24 cellular contexts compared by ENCODE assay signal in the genomic region with DNA sequence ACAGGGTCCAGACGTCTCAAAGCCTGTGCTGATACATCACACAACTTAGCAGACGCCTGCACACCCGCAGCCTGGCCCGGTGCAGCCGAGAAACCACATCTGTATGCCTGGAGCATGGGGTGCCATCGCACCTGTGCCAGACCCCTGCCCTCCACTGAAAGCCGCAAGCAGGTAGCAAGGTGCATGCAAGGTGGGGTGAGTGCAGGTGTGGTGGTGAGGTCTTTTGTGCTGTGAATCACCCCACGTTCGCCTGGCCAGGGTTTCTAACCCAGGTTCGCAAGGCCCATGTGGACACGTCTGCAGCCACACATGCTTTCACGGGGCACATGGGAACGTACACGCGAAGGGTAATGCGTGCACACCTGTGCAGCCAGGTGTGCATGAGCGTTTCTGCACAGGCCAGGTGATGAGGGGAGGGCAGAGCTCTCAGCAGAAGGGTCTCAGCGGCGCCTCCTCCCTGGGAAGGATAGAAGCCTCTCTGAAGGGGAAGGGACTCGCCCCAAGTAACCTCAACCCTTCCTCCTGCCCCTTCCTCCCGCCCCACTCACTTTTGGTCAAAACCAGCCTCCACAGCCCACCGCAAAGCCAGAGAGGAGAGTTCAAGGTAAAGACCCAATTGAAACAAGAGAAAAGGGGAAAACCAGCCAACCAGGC. TPM values are rescaled to one million over a fixed set of nuclear protein-coding genes. Genes with fewer than 3 reads are reported as not detected.
DNase-seq lines count a peak whose midpoint lies in the region; FAIRE-seq and TF ChIP-seq lines count a peak whose summit lies in the region.
"Had no signal": no experiment of that assay in that cellular context is flagged by ENCODE, and none has a peak within 500 bp of the region (broad histone marks: within the 10 kb centered on the region; RNA-seq: fewer than 3 reads in every experiment).

No MANE protein-coding gene starts in this region.

- POLR2A ChIA-PET in H1 (lab: Charles Lee; ENCODE audit: partially characterized antibody): interaction anchor here (2.5 to 7.4 kb wide), 2 partner anchors 179 to 184 kb away, joined by 8 to 67 read pairs; partner anchors contain the start of gene RPL3

- no peak for TF ChIP-seq RAD21 in H1 (IDR thresholded peaks at IDR 0.05 in 1 of 2, conservative IDR thresholded peaks at IDR 0.05 in 1 of 2; ENCODE audit: low read depth in 2 of 2, low read length in 2 of 2)

- no peak overlapping the region for H3K27ac ChIP-seq in Peyer's patch
- H3K27ac ChIP-seq in H1 (ENCODE audit: low read depth, low read length): no peak overlapping the region
- no peak overlapping the region for H3K27ac ChIP-seq in osteoblast (ENCODE audit: low read depth, low read length)
- no peak overlapping the region for H3K27ac ChIP-seq in left ventricle myocardium inferior (replicated peaks)
- H3K27ac ChIP-seq in breast epithelium: no peak overlapping the region
- no peak overlapping the region for H3K27ac ChIP-seq in testis
- H3K27ac ChIP-seq: PC-9 had no signal

- no peak overlapping the region for H4K91ac ChIP-seq in H1 (replicated peaks; ENCODE audit: insufficient read length, low read length)

- H2AFZ ChIP-seq in H1 (ENCODE audit: low read length) (no peak overlapping the region), osteoblast (ENCODE audit: low read length) (no peak overlapping the region)
- H2AFZ ChIP-seq: PC-9 had no signal

- no peak overlapping the region for H2BK120ac ChIP-seq in H1 (replicated peaks; ENCODE audit: low read depth, low read length)

- CTCF ChIA-PET in H1 (lab: Charles Lee; ENCODE audit: partially characterized antibody): interaction anchor here (0.5 to 5.1 kb wide), 11 partner anchors 8 to 408 kb away, joined by 3 to 47 read pairs (median 6); no protein-coding TSS in a partner anchor

- peak; percentile 2 for DNase-seq in AG20443 (ENCODE audit: low spot score)
- peak in 2 of 3 donors; percentile 30 to 42 for DNase-seq in Peyer's patch
- no peak for DNase-seq in H1 (ENCODE audit: low read depth in 1 of 2, low spot score in 2 of 2)
- DNase-seq in osteoblast (ENCODE audit: insufficient read length, low spot score, missing footprints): peak; percentile 64
- DNase-seq in left ventricle myocardium inferior: no peak
- DNase-seq in breast epithelium (ENCODE audit: low spot score in 2 of 2): no peak
- no peak for DNase-seq in testis
- DNase-seq in NCI-H1694 (lab: John Stamatoyannopoulos, UW): no peak
- DNase-seq: 8988T; ACHN; CD4-positive, CD25-positive, alpha-beta regulatory T cell; Kasumi-1; NCI-H2081; NCI-H2227 treated with DMSO at 0.1 percent for 48 hours; NCI-H526 treated with DMSO at 0.1 percent for 48 hours; PC-9; RPMI8226; SHP77 had no signal

- H2BK20ac ChIP-seq in H1 (ENCODE audit: low read length): 0 out of 2 replicates have a peak overlapping the region, but pooled peaks have one; percentile 17

- H3K9me3 ChIP-seq in Peyer's patch (no peaks in the 10 kb centered on the region), H1 (ENCODE audit: insufficient read depth in 2 of 2, low read depth in 1 of 2, low read length in 1 of 2) (0 out of 4 replicates have a peak, but pooled peaks cover 0 to 3% of the 10 kb centered on the region in 2 experiments), osteoblast (ENCODE audit: low read depth, low read length) (no peaks in the 10 kb centered on the region), left ventricle myocardium inferior (replicated peaks) (no peaks in the 10 kb centered on the region), breast epithelium (no peaks in the 10 kb centered on the region), testis (no peaks in the 10 kb centered on the region)

- H3K14ac ChIP-seq in H1 (ENCODE audit: insufficient read length): no peak overlapping the region

- intact Hi-C loops in left ventricle myocardium inferior (cut with micrococcal nuclease): no loop called here
- intact Hi-C loops in breast epithelium (cut with DNase I; ENCODE audit: low total_unique reads): no loop called here
- intact Hi-C loops in testis (cut with DNase I; ENCODE audit: low total_unique reads): no loop called here

- no peak for TF ChIP-seq EP300 in H1 (IDR thresholded peaks at IDR 0.05; ENCODE audit: borderline replicate concordance in 1 of 2, low read depth in 2 of 2, low read length in 2 of 2)

- no peaks in the 10 kb centered on the region for H3K79me1 ChIP-seq in H1 (ENCODE audit: low read depth, low read length)

- peaks cover 0 to 17% (median 0%) of the 10 kb centered on the region in 3 donors for H3K36me3 ChIP-seq in Peyer's patch
- H3K36me3 ChIP-seq in H1 (ENCODE audit: control insufficient read depth in 2 of 4, insufficient read depth in 4 of 4, low read length in 3 of 4): no peaks in the 10 kb centered on the region
- no peaks in the 10 kb centered on the region for H3K36me3 ChIP-seq in osteoblast (ENCODE audit: insufficient read depth, low read length)
- H3K36me3 ChIP-seq in left ventricle myocardium inferior: peaks cover 23% of the 10 kb centered on the region
- no peaks in the 10 kb centered on the region for H3K36me3 ChIP-seq in breast epithelium
- no peaks in the 10 kb centered on the region for H3K36me3 ChIP-seq in testis (ENCODE audit: low read depth, missing control alignments)

- H3K9ac ChIP-seq in H1 (replicated peaks in 1 of 4; ENCODE audit: extremely low read depth in 1 of 4, low read depth in 3 of 4, low read length in 3 of 4): no peak overlapping the region

- H2BK15ac ChIP-seq in H1 (ENCODE audit: low read length): 0 out of 2 replicates have a peak overlapping the region, but pooled peaks have one; percentile 0

- H3K4me3 ChIP-seq in Peyer's patch (no peak overlapping the region), H1 (ENCODE audit: extremely low read depth in 1 of 4, insufficient read depth in 2 of 4, low read depth in 3 of 4, low read length in 4 of 4) (no peak overlapping the region), osteoblast (ENCODE audit: insufficient read depth, low read length) (no peak overlapping the region), left ventricle myocardium inferior (no peak overlapping the region), breast epithelium (no peak overlapping the region), testis (no peak overlapping the region)
- H3K4me3 ChIP-seq: PC-9 had no signal

- no peak overlapping the region for H2BK12ac ChIP-seq in H1 (ENCODE audit: low read depth, low read length)

- H4K20me1 ChIP-seq in H1 (replicated peaks in 1 of 2; ENCODE audit: control insufficient read depth in 1 of 2, insufficient read depth in 2 of 2, low read length in 2 of 2) (no peaks in the 10 kb centered on the region), osteoblast (ENCODE audit: insufficient read depth, low read length) (peaks cover 6% of the 10 kb centered on the region)

- H3K79me2 ChIP-seq in H1 (ENCODE audit: control insufficient read depth in 1 of 2, insufficient read depth in 2 of 2, low read length in 2 of 2) (no peaks in the 10 kb centered on the region), osteoblast (ENCODE audit: insufficient read depth, low read length) (no peaks in the 10 kb centered on the region)

- 90% methylated on average over 22 of the region's 22 CpGs; no CpG with 5 or more reads in 1 of the 2 experiments for WGBS in H1 (ENCODE audit: extremely low coverage in 1 of 2, insufficient coverage in 1 of 2, insufficient read length in 1 of 2, insufficient replicate concordance in 2 of 2, low coverage in 1 of 2, low lambda C conversion rate in 2 of 2, missing lambda C conversion rate in 1 of 2), 2 experiments
- whole genome bisulfite sequencing in testis, 2 donors: 93 to 94% methylated on average over 18 to 22 of the region's 22 CpGs

- H3K4ac ChIP-seq in H1 (replicated peaks; ENCODE audit: insufficient read length, low read depth, low read length): no peak overlapping the region

- peaks cover 0 to 25% (median 3%) of the 10 kb centered on the region in 4 donors for H3K4me1 ChIP-seq in Peyer's patch
- H3K4me1 ChIP-seq in H1 (replicated peaks in 1 of 4; ENCODE audit: control insufficient read depth in 3 of 4, insufficient read depth in 4 of 4, low read length in 3 of 4): peaks cover 4 to 22% (median 8%) of the 10 kb centered on the region in 4 experiments; a peak in 4 of 7 replicates
- peaks cover 5% of the 10 kb centered on the region for H3K4me1 ChIP-seq in osteoblast (ENCODE audit: insufficient read depth, low read length)
- peaks cover 33% of the 10 kb centered on the region for H3K4me1 ChIP-seq in left ventricle myocardium inferior
- H3K4me1 ChIP-seq in breast epithelium: peaks cover 0 to 7% of the 10 kb centered on the region in 2 donors
- peaks cover 12% of the 10 kb centered on the region for H3K4me1 ChIP-seq in testis

- H3K56ac ChIP-seq in H1 (replicated peaks; ENCODE audit: insufficient read length, low read depth, low read length): no peak overlapping the region

- H3K23me2 ChIP-seq in H1 (ENCODE audit: low read depth, low read length): no peaks in the 10 kb centered on the region

- TF ChIP-seq CTCF in Peyer's patch (IDR thresholded peaks at IDR 0.05) (no peak), H1 (IDR thresholded peaks at IDR 0.05; ENCODE audit: control extremely low read depth in 1 of 3, insufficient read depth in 1 of 3, low read depth in 1 of 3, low read length in 3 of 3) (peak in 1 of 3 experiments; percentile 30; a peak in 1 of 4 replicates), osteoblast (IDR thresholded peaks at IDR 0.05; ENCODE audit: extremely low read depth, low read depth, low read length) (no peak), left ventricle myocardium inferior (IDR thresholded peaks at IDR 0.05; ENCODE audit: borderline replicate concordance) (no peak), breast epithelium (IDR thresholded peaks at IDR 0.05) (no peak), testis (IDR thresholded peaks at IDR 0.05) (no peak)

- H2BK5ac ChIP-seq in H1 (ENCODE audit: low read depth, low read length): no peak overlapping the region

- no peak overlapping the region for H3K18ac ChIP-seq in H1 (ENCODE audit: extremely low read depth, low read length)

- no peak for FAIRE-seq in H1 (lab: Jason Lieb, UNC)
- FAIRE-seq: D721Med, H54, HepG2 had no signal

- H3K27me3 ChIP-seq in Peyer's patch (no peaks in the 10 kb centered on the region), H1 (replicated peaks in 1 of 4; ENCODE audit: control insufficient read depth in 3 of 4, extremely low read depth in 1 of 4, insufficient read depth in 3 of 4, low read length in 3 of 4) (no peaks in the 10 kb centered on the region), osteoblast (ENCODE audit: insufficient read depth, low read length) (no peaks in the 10 kb centered on the region), left ventricle myocardium inferior (ENCODE audit: low read depth) (no peaks in the 10 kb centered on the region), breast epithelium (no peaks in the 10 kb centered on the region), testis (no peaks in the 10 kb centered on the region)

- TF ChIP-seq POLR2A in Peyer's patch (IDR thresholded peaks at IDR 0.05) (no peak), H1 (IDR thresholded peaks at IDR 0.05; ENCODE audit: control extremely low read depth in 1 of 2, low read depth in 2 of 2, low read length in 2 of 2) (no peak), breast epithelium (IDR thresholded peaks at IDR 0.05) (no peak), testis (IDR thresholded peaks at IDR 0.05) (no peak)

- no peak overlapping the region for H4K5ac ChIP-seq in H1 (ENCODE audit: insufficient read length, low read depth, low read length)

- no peak overlapping the region for H4K8ac ChIP-seq in H1 (ENCODE audit: extremely low read depth, insufficient read depth, low read length)

- no peak overlapping the region for H2AK5ac ChIP-seq in H1 (ENCODE audit: low read depth, low read length)

- H3K23ac ChIP-seq in H1 (ENCODE audit: insufficient read length): no peak overlapping the region

- H3K4me2 ChIP-seq in H1 (ENCODE audit: insufficient read depth in 1 of 2, low read depth in 2 of 2, low read length in 2 of 2): no peak overlapping the region
- no peak overlapping the region for H3K4me2 ChIP-seq in osteoblast (ENCODE audit: insufficient read depth, low read length)
- H3K4me2 ChIP-seq: PC-9 had no signal

RNA-seq across cellular contexts. Expression of gene CBX7, which starts 19.5 kb away (rescaled TPM):
- 10 to 100 TPM; 41.2 to 58.6 (median 53.2) TPM for total RNA-seq in Peyer's patch
- total RNA-seq in H1 (2021; fragmentation: NEBNext Ultra II Directional; extraction: Animal tissue kit (Norgen Biotek cat#: 25700)): 8.7 TPM in 2 replicates
- polyA plus RNA-seq in H1 (2011; rRNA removed): 6.9 and 12.3 TPM in 2 replicates
- polyA plus RNA-seq in H1 (2011; cell fraction: cytosol; rRNA removed): 9.2 TPM
- polyA plus RNA-seq in H1 (2011; cell fraction: nucleus; rRNA removed): 15.9 TPM
- polyA plus RNA-seq in H1 (2012, experiment 1 of 2): 5.4 to 9.5 TPM (median 8.5 TPM) in 4 replicates
- 7.8 TPM for polyA plus RNA-seq in H1 (2012, experiment 2 of 2)
- 5.7 TPM for polyA plus RNA-seq in H1 (2013, experiment 1 of 2)
- 5.9 TPM for polyA plus RNA-seq in H1 (2013, experiment 2 of 2)
- 5.8 and 8.3 TPM in 2 replicates for polyA minus RNA-seq in H1 (2011; rRNA and poly(A)+ RNA removed)
- 5.1 TPM for polyA minus RNA-seq in H1 (2011; cell fraction: cytosol; rRNA and poly(A)+ RNA removed)
- polyA minus RNA-seq in H1 (2011; cell fraction: nucleus; rRNA and poly(A)+ RNA removed): 7.3 TPM
- 12.7 and 14.5 TPM in 2 replicates for total RNA-seq in osteoblast
- 85.4 TPM for total RNA-seq in left ventricle myocardium inferior
- 10 to 100 TPM; 57.1 to 71.9 (median 71.1) TPM for total RNA-seq in breast epithelium
- 10 to 100 TPM; 51.3 to 62.8 TPM for total RNA-seq in testis
- polyA plus RNA-seq in testis (ENCODE audit: insufficient read depth, low read depth, low replicate concordance): 25.7 TPM

RNA-seq across cellular contexts. Expression of gene APOBEC3H, which starts 36.0 kb away (rescaled TPM):
- total RNA-seq in Peyer's patch (not detected), osteoblast (not detected in 2 replicates), left ventricle myocardium inferior (0.41 TPM), breast epithelium (under 1 TPM in 1 of 3 donors, not detected in 2; 0.32 TPM), testis (1 to 10 TPM; 3.5 to 5.2 TPM)
- total RNA-seq in H1 (2021; fragmentation: NEBNext Ultra II Directional; extraction: Animal tissue kit (Norgen Biotek cat#: 25700)): 0.47 and 0.48 TPM in 2 replicates
- polyA plus RNA-seq in H1 (2011; rRNA removed) (0.52 and 0.56 TPM in 2 replicates), testis (ENCODE audit: insufficient read depth, low read depth, low replicate concordance) (3.6 TPM)
- polyA plus RNA-seq in H1 (2011; cell fraction: cytosol; rRNA removed): 0.45 TPM
- 0.58 TPM for polyA plus RNA-seq in H1 (2011; cell fraction: nucleus; rRNA removed)
- 0.44 to 1.3 TPM (median 0.92 TPM) in 3 of 4 replicates, not detected in the other for polyA plus RNA-seq in H1 (2012, experiment 1 of 2)
- 0.63 TPM for polyA plus RNA-seq in H1 (2012, experiment 2 of 2)
- 0.65 TPM for polyA plus RNA-seq in H1 (2013, experiment 1 of 2)
- 0.66 TPM for polyA plus RNA-seq in H1 (2013, experiment 2 of 2)
- polyA minus RNA-seq in H1 (2011; rRNA and poly(A)+ RNA removed): 1.4 and 1.8 TPM in 2 replicates
- not detected for polyA minus RNA-seq in H1 (2011; cell fraction: cytosol; rRNA and poly(A)+ RNA removed)
- not detected for polyA minus RNA-seq in H1 (2011; cell fraction: nucleus; rRNA and poly(A)+ RNA removed)
- total RNA-seq: Daoy, M059J, NCI-H460 had no signal

RNA-seq across cellular contexts. Expression of gene APOBEC3G, which starts 55.9 kb away (rescaled TPM):
- total RNA-seq in Peyer's patch (1 to 10 TPM; 2.1 to 8.3 (median 4.7) TPM), osteoblast (15.6 and 18.1 TPM in 2 replicates), left ventricle myocardium inferior (4.2 TPM), breast epithelium (10 to 100 TPM in 2 of 3 donors, 1 to 10 TPM in 1; 7.2 to 14.1 (median 13.3) TPM), testis (10 to 100 TPM; 68.3 to 73.8 TPM)
- total RNA-seq in H1 (2021; fragmentation: NEBNext Ultra II Directional; extraction: Animal tissue kit (Norgen Biotek cat#: 25700)): 0.94 and 2.0 TPM in 2 replicates
- polyA plus RNA-seq in H1 (2011; rRNA removed) (1.7 and 2.5 TPM in 2 replicates), testis (ENCODE audit: insufficient read depth, low read depth, low replicate concordance) (56.4 TPM)
- polyA plus RNA-seq in H1 (2011; cell fraction: cytosol; rRNA removed): 2.3 TPM
- 2.7 TPM for polyA plus RNA-seq in H1 (2011; cell fraction: nucleus; rRNA removed)
- polyA plus RNA-seq in H1 (2012, experiment 1 of 2): 0.74 to 1.8 TPM (median 1.5 TPM) in 4 replicates
- 1.3 TPM for polyA plus RNA-seq in H1 (2012, experiment 2 of 2)
- polyA plus RNA-seq in H1 (2013, experiment 1 of 2): 1.2 TPM
- polyA plus RNA-seq in H1 (2013, experiment 2 of 2): 1.1 TPM
- 2.6 and 2.7 TPM in 2 replicates for polyA minus RNA-seq in H1 (2011; rRNA and poly(A)+ RNA removed)
- polyA minus RNA-seq in H1 (2011; cell fraction: cytosol; rRNA and poly(A)+ RNA removed): 1.5 TPM
- 2.7 TPM for polyA minus RNA-seq in H1 (2011; cell fraction: nucleus; rRNA and poly(A)+ RNA removed)

Comparison
In these comparisons a context has a peak if more than half of its experiments do, and no peak if none do; other contexts are left out.
1. DNase-seq: peak in AG20443 (single experiment), Peyer's patch (2 of 3) and osteoblast (single experiment); none in H1 (0 of 2), left ventricle myocardium inferior (single experiment), breast epithelium (0 of 2), testis (single experiment) and NCI-H1694 (single experiment).